ENCODE assay signal across 11 cellular contexts in the genomic region with DNA sequence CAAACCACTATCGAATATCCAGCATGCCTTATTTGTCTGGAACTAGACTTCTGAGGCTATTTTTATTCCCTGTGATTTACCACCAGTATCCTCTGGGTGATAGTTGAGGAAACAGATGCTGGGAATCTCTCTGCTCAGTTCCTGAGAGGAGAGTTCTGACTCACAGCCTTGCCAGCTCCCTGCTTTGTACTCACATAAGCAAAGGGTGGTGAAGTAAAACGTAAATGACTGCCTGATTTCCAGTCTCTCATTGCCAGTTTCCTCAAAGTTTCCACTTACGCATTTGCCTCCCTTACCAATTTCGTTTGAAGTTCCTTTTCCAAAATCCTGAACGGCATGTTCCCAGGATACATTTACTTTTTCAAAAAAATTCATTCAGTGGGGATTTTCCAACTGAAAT.
DNase-seq lines count a peak whose midpoint lies in the region; ATAC-seq, FAIRE-seq and TF ChIP-seq lines count a peak whose summit lies in the region.
"Had no signal": no experiment of that assay in that cellular context is flagged by ENCODE, and none has a peak within 500 bp of the region (broad histone marks: within the 10 kb centered on the region; RNA-seq: fewer than 3 reads in every experiment).

No MANE protein-coding gene starts in this region.

- DNase-seq in AG09309 (ENCODE audit: low read depth) (peak; percentile 57), HK-2 (ENCODE audit: unreplicated experiment) (peak; percentile 39), astrocyte of the spinal cord (ENCODE audit: low read depth, low spot score) (peak; percentile 59), kidney (no peak), NCI-H524 treated with DMSO at 0.1 percent for 48 hours (lab: John Stamatoyannopoulos, UW) (no peak)
- no peak for DNase-seq in stimulated activated naive CD8-positive, alpha-beta T cell treated with anti-CD3 and anti-CD28 coated beads, Interleukin-15, amount 100 ng/mL, for 72 hours
- DNase-seq in effector memory CD8-positive, alpha-beta T cell = no peak
- DNase-seq: Calu3, heart left ventricle had no signal

- H3K9me3 Mint-ChIP-seq in stimulated activated naive CD8-positive, alpha-beta T cell treated with anti-CD3 and anti-CD28 coated beads, Interleukin-15, amount 100 ng/mL, for 72 hours = no peaks in the 10 kb centered on the region
- H3K9me3 Mint-ChIP-seq in effector memory CD8-positive, alpha-beta T cell = no peaks in the 10 kb centered on the region

- ATAC-seq in stimulated activated naive CD8-positive, alpha-beta T cell treated with anti-CD3 and anti-CD28 coated beads, Interleukin-15, amount 100 ng/mL, for 72 hours = no peak
- ATAC-seq in effector memory CD8-positive, alpha-beta T cell (replicated peaks) = no peak
- no peak for ATAC-seq in HG03175 (IDR thresholded peaks at IDR 0.05; ENCODE audit: unreplicated experiment)

- H3K9ac ChIP-seq in kidney (ENCODE audit: low read length in 2 of 2) = no peak overlapping the region

- in situ Hi-C loops in astrocyte of the spinal cord (cut with HindIII; ENCODE audit: low sequenced_read_pairs) = no loop called here

- H3K4me3 ChIP-seq in AG09309 (ENCODE audit: control insufficient read depth, low read depth, low read length) = no peak overlapping the region
- H3K4me3 ChIP-seq in astrocyte of the spinal cord (ENCODE audit: low read depth, low read length) = no peak overlapping the region
- no peak overlapping the region for H3K4me3 ChIP-seq in kidney (ENCODE audit: low read length in 2 of 2)
- H3K4me3 ChIP-seq: heart left ventricle had no signal

- H3K36me3 Mint-ChIP-seq in effector memory CD8-positive, alpha-beta T cell (ENCODE audit: insufficient read depth) = no peaks in the 10 kb centered on the region
- H3K36me3 Mint-ChIP-seq: activated naive CD8-positive, alpha-beta T cell had no signal

- peak; percentile 17 for FAIRE-seq in kidney (lab: Jason Lieb, UNC)

- no peaks in the 10 kb centered on the region for H3K9me3 ChIP-seq in kidney (ENCODE audit: control insufficient read depth in 1 of 2, low read length in 2 of 2)
- H3K9me3 ChIP-seq: heart left ventricle had no signal

- no peaks in the 10 kb centered on the region for H3K36me3 ChIP-seq in kidney (ENCODE audit: control insufficient read depth in 1 of 2, insufficient read depth in 2 of 2, low read length in 2 of 2)
- H3K36me3 ChIP-seq: heart left ventricle had no signal

- peaks cover 49% of the 10 kb centered on the region for H3K27me3 Mint-ChIP-seq in stimulated activated naive CD8-positive, alpha-beta T cell treated with anti-CD3 and anti-CD28 coated beads, Interleukin-15, amount 100 ng/mL, for 72 hours
- H3K27me3 Mint-ChIP-seq in effector memory CD8-positive, alpha-beta T cell = peaks cover 28 to 40% of the 10 kb centered on the region in 2 donors

- H3K4me1 ChIP-seq in kidney (ENCODE audit: control insufficient read depth in 1 of 2, insufficient read depth in 1 of 2, low read depth in 1 of 2, low read length in 2 of 2) = no peaks in the 10 kb centered on the region

- TF ChIP-seq CTCF in AG09309 (IDR thresholded peaks at IDR 0.05; ENCODE audit: control insufficient read depth, insufficient read depth, low read depth, low read length, missing control alignments) (no peak), astrocyte of the spinal cord (IDR thresholded peaks at IDR 0.05; ENCODE audit: low read depth, low read length) (no peak), kidney (IDR thresholded peaks at IDR 0.05; ENCODE audit: borderline replicate concordance, extremely low read depth, insufficient read depth) (no peak)

- H3K27ac ChIP-seq in kidney (ENCODE audit: low read depth in 2 of 2, low read length in 2 of 2) = no peak overlapping the region
- H3K27ac ChIP-seq: heart left ventricle had no signal

- peaks cover 16% of the 10 kb centered on the region for H3K4me1 Mint-ChIP-seq in stimulated activated naive CD8-positive, alpha-beta T cell treated with anti-CD3 and anti-CD28 coated beads, Interleukin-15, amount 100 ng/mL, for 72 hours
- H3K4me1 Mint-ChIP-seq in effector memory CD8-positive, alpha-beta T cell (ENCODE audit: low read depth in 2 of 2) = peaks cover under 1 to 7% of the 10 kb centered on the region in 2 donors

- H3K4me3 Mint-ChIP-seq in stimulated activated naive CD8-positive, alpha-beta T cell treated with anti-CD3 and anti-CD28 coated beads, Interleukin-15, amount 100 ng/mL, for 72 hours = no peak overlapping the region
- no peak overlapping the region for H3K4me3 Mint-ChIP-seq in effector memory CD8-positive, alpha-beta T cell
- H3K4me3 Mint-ChIP-seq: activated naive CD8-positive, alpha-beta T cell had no signal

- intact Hi-C loops in kidney (cut with DNase I) = loop anchor here (10.0 kb wide), 1 partner anchor 479 kb away; no protein-coding TSS in a partner anchor

- H3K27ac Mint-ChIP-seq in stimulated activated naive CD8-positive, alpha-beta T cell treated with anti-CD3 and anti-CD28 coated beads, Interleukin-15, amount 100 ng/mL, for 72 hours = no peak overlapping the region
- H3K27ac Mint-ChIP-seq in effector memory CD8-positive, alpha-beta T cell = no peak overlapping the region
- H3K27ac Mint-ChIP-seq: activated naive CD8-positive, alpha-beta T cell had no signal

Comparison
In these comparisons a context has a peak if more than half of its experiments do, and no peak if none do; other contexts are left out.
1. DNase-seq: peak in AG09309 (single experiment), HK-2 (single experiment) and astrocyte of the spinal cord (single experiment); none in kidney (single experiment), stimulated activated naive CD8-positive, alpha-beta T cell treated with anti-CD3 and anti-CD28 coated beads, Interleukin-15, amount 100 ng/mL, for 72 hours (0 of 2), effector memory CD8-positive, alpha-beta T cell (0 of 3) and NCI-H524 treated with DMSO at 0.1 percent for 48 hours (single experiment).